12 cellular contexts compared by ENCODE assay signal in genomic region chr4:140719693-140720092, GRCh38. TPM values are rescaled to one million over a fixed set of nuclear protein-coding genes. Genes with fewer than 3 reads are reported as not detected.
DNase-seq lines count a peak whose midpoint lies in the region; ATAC-seq and TF ChIP-seq lines count a peak whose summit lies in the region.
"Had no signal": no experiment of that assay in that cellular context is flagged by ENCODE, and none has a peak within 500 bp of the region (broad histone marks: within the 10 kb centered on the region; RNA-seq: fewer than 3 reads in every experiment).

No MANE protein-coding gene starts in this region.

- no peak overlapping the region for H3K4me3 ChIP-seq in A673 (ENCODE audit: low read depth, low read length, poor library complexity, severe bottlenecking)
- H3K4me3 ChIP-seq: adrenal gland had no signal

- H3K27me3 Mint-ChIP-seq in memory B cell = no peaks in the 10 kb centered on the region
- H3K27me3 Mint-ChIP-seq: activated CD4-positive, alpha-beta memory T cell treated with anti-CD3 and anti-CD28 coated beads, Interleukin-2, amount 10 ng/mL, durations not matched to agents 7 days and 5 days had no signal

- H3K4me3 Mint-ChIP-seq in memory B cell = peak overlapping the region; percentile 78
- H3K4me3 Mint-ChIP-seq: activated CD4-positive, alpha-beta memory T cell treated with anti-CD3 and anti-CD28 coated beads, Interleukin-2, amount 10 ng/mL, durations not matched to agents 7 days and 5 days had no signal

- no peaks in the 10 kb centered on the region for H3K27me3 ChIP-seq in A673 (replicated peaks; ENCODE audit: insufficient read depth, low read depth, low read length, poor library complexity)
- H3K27me3 ChIP-seq: adrenal gland had no signal

- H3K9me3 Mint-ChIP-seq in memory B cell = no peaks in the 10 kb centered on the region
- H3K9me3 Mint-ChIP-seq: activated CD4-positive, alpha-beta memory T cell treated with anti-CD3 and anti-CD28 coated beads, Interleukin-2, amount 10 ng/mL, durations not matched to agents 7 days and 5 days had no signal

- CTCF ChIA-PET in A673 (lab: Charles Lee) = no interaction called here

- peak in 1 of 2 donors; percentile 33 for DNase-seq in memory B cell (ENCODE audit: low spot score in 2 of 2)
- DNase-seq in activated T-cell treated with anti-CD3 and anti-CD28 coated beads, Interleukin-2, amount 50 U/mL, for 1 hour = no peak
- DNase-seq in stimulated activated naive CD4-positive, alpha-beta T cell (lab: John Stamatoyannopoulos, UW) = no peak
- DNase-seq in pons (ENCODE audit: low spot score) = no peak
- DNase-seq in A673 (ENCODE audit: low spot score) = no peak
- DNase-seq: activated CD4-positive, alpha-beta memory T cell treated with anti-CD3 and anti-CD28 coated beads, Interleukin-2, amount 10 ng/mL, durations not matched to agents 7 days and 5 days; adrenal gland; COR-L47; effector CD4-positive, alpha-beta T cell had no signal

- H3K4me1 Mint-ChIP-seq in memory B cell = peaks cover 66% of the 10 kb centered on the region

- peaks cover 17% of the 10 kb centered on the region for H3K36me3 Mint-ChIP-seq in memory B cell

- no peaks in the 10 kb centered on the region for H3K9me3 ChIP-seq in A673 (ENCODE audit: low read depth, low read length, poor library complexity, severe bottlenecking)
- H3K9me3 ChIP-seq: adrenal gland had no signal

- H3K4me1 ChIP-seq in A673 (ENCODE audit: insufficient read depth, low read length, poor library complexity, severe bottlenecking) = peaks cover 33% of the 10 kb centered on the region

- BruUV-seq in A673 (replicated peaks; lab: Mats Ljungman, UMichigan) = no TSS peak

- POLR2A ChIA-PET in A673 (lab: Charles Lee; ENCODE audit: low non-redundant PET) = no interaction called here

- H3K36me3 ChIP-seq in A673 (ENCODE audit: insufficient read depth, low read length, poor library complexity, severe bottlenecking) = no peaks in the 10 kb centered on the region
- H3K36me3 ChIP-seq: adrenal gland had no signal

- ATAC-seq in GM18517 (IDR thresholded peaks at IDR 0.05; ENCODE audit: unreplicated experiment) (peak; percentile 48), GM21367 (IDR thresholded peaks at IDR 0.05; ENCODE audit: unreplicated experiment) (peak; percentile 57), HG03060 (IDR thresholded peaks at IDR 0.05; ENCODE audit: low read depth, unreplicated experiment) (peak; percentile 46), memory B cell (ENCODE audit: low read depth) (peak; percentile 77)

- TF ChIP-seq CTCF in A673 (conservative IDR thresholded peaks at IDR 0.05; ENCODE audit: low read depth, low read length) = no peak

- H3K27ac Mint-ChIP-seq in memory B cell = peak overlapping the region; percentile 99
- H3K27ac Mint-ChIP-seq: activated CD4-positive, alpha-beta memory T cell treated with anti-CD3 and anti-CD28 coated beads, Interleukin-2, amount 10 ng/mL, durations not matched to agents 7 days and 5 days had no signal

- intact Hi-C loops in A673 (cut with micrococcal nuclease; ENCODE audit: unreplicated experiment) = no loop called here

- H3K27ac ChIP-seq in A673 (ENCODE audit: low read depth, low read length, poor library complexity, severe bottlenecking) = no peak overlapping the region

RNA-seq across cellular contexts. Expression of gene TBC1D9, which starts 36.5 kb away (rescaled TPM):
- total RNA-seq in A673 (2021) = 20.6 and 22.4 TPM in 2 replicates
